Comparison of ENCODE assay signal across 8 cellular contexts in the genomic region with DNA sequence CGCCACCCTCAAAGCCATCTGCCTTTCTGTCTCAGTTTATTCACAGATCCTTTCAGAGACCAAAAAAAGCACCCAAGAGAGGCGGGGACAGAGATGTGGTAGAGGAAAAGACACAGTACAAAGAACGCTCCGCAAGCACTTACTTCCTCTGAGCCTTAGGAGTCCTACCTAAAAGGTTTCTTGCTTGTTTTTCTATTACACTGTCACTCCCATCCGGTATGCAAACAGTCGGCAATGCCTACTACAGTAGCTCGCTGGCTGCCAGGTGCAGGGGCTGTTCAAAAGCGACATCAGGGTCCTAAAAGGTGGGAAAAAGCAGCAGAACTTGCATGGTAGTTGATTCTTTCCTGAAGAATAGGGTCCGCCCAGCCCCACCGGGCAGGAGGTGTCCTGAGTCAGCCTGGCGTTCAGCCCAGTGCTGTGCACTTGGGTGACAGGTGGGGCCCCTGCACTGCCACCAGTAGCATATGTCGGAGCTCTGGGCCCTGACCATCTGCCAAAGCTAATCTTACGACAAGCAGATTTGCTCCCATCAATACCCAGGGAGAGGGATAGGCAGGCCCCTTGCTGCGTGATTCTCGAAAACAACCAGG. TPM values are rescaled to one million over a fixed set of nuclear protein-coding genes. Genes with fewer than 3 reads are reported as not detected.
DNase-seq lines count a peak whose midpoint lies in the region; ATAC-seq and TF ChIP-seq lines count a peak whose summit lies in the region.

No MANE protein-coding gene starts in this region.

- H3K27me3 Mint-ChIP-seq in activated T-cell treated with anti-CD3 and anti-CD28 coated beads, Interleukin-2, amount 50 U/mL, for 24 hours = no peaks in the 10 kb centered on the region

- TF ChIP-seq CTCF in fibroblast of pulmonary artery (IDR thresholded peaks at IDR 0.05; ENCODE audit: low read length, missing control alignments) = no peak
- no peak for TF ChIP-seq CTCF in osteoblast (IDR thresholded peaks at IDR 0.05; ENCODE audit: extremely low read depth, low read depth, low read length)

- peak overlapping the region; percentile 94 for H2AFZ ChIP-seq in osteoblast (ENCODE audit: low read length)

- peaks cover 16% of the 10 kb centered on the region for H3K4me1 ChIP-seq in osteoblast (ENCODE audit: insufficient read depth, low read length)

- peaks cover 6% of the 10 kb centered on the region for H3K36me3 ChIP-seq in osteoblast (ENCODE audit: insufficient read depth, low read length)

- H3K4me3 ChIP-seq in fibroblast of pulmonary artery (replicated peaks; ENCODE audit: low read depth, low read length) = peak overlapping the region; percentile 90
- H3K4me3 ChIP-seq in osteoblast (ENCODE audit: insufficient read depth, low read length) = peak overlapping the region; percentile 95

- peak overlapping the region; percentile 57 for H3K27ac ChIP-seq in osteoblast (ENCODE audit: low read depth, low read length)

- peak overlapping the region; percentile 98 for H3K4me3 Mint-ChIP-seq in activated T-cell treated with anti-CD3 and anti-CD28 coated beads, Interleukin-2, amount 50 U/mL, for 24 hours

- peaks cover 49% of the 10 kb centered on the region for H3K36me3 Mint-ChIP-seq in activated T-cell treated with anti-CD3 and anti-CD28 coated beads, Interleukin-2, amount 50 U/mL, for 24 hours (ENCODE audit: low read depth)

- peaks cover 49% of the 10 kb centered on the region for H3K79me2 ChIP-seq in osteoblast (ENCODE audit: insufficient read depth, low read length)

- peak; percentile 31 for ATAC-seq in HG02852 (IDR thresholded peaks at IDR 0.05; ENCODE audit: unreplicated experiment)

- H3K27me3 ChIP-seq in osteoblast (ENCODE audit: insufficient read depth, low read length) = no peaks in the 10 kb centered on the region

- no peaks in the 10 kb centered on the region for H3K9me3 Mint-ChIP-seq in activated T-cell treated with anti-CD3 and anti-CD28 coated beads, Interleukin-2, amount 50 U/mL, for 24 hours

- H4K20me1 ChIP-seq in osteoblast (ENCODE audit: insufficient read depth, low read length) = no peaks in the 10 kb centered on the region

- H3K27ac Mint-ChIP-seq in activated T-cell treated with anti-CD3 and anti-CD28 coated beads, Interleukin-2, amount 50 U/mL, for 24 hours = peak overlapping the region; percentile 97

- peaks cover 63% of the 10 kb centered on the region for H3K4me1 Mint-ChIP-seq in activated T-cell treated with anti-CD3 and anti-CD28 coated beads, Interleukin-2, amount 50 U/mL, for 24 hours (ENCODE audit: low read depth)

- H3K9me3 ChIP-seq in osteoblast (ENCODE audit: low read depth, low read length) = no peaks in the 10 kb centered on the region

- DNase-seq in NCI-H2196 (lab: John Stamatoyannopoulos, UW; ENCODE audit: unreplicated experiment) (peak; percentile 68), NCI-H2196 treated with DMSO at 0.1 percent for 48 hours (lab: John Stamatoyannopoulos, UW; ENCODE audit: unreplicated experiment) (no peak), NCI-H524 (lab: John Stamatoyannopoulos, UW) (peak; percentile 91 to 96), fibroblast of pulmonary artery (ENCODE audit: low read depth) (peak; percentile 45), osteoblast (ENCODE audit: insufficient read length, low spot score, missing footprints) (peak; percentile 95), hepatic stellate cell (ENCODE audit: low spot score) (no peak)
- peak; percentile 61 for DNase-seq in activated T-cell treated with anti-CD3 and anti-CD28 coated beads, Interleukin-2, amount 50 U/mL, for 24 hours

- peak overlapping the region; percentile 97 for H3K4me2 ChIP-seq in osteoblast (ENCODE audit: insufficient read depth, low read length)

RNA-seq across cellular contexts. Expression of a gene that starts 0.7 kb away (rescaled TPM):
- 20.3 and 22.4 TPM in 2 replicates for total RNA-seq in osteoblast

RNA-seq across cellular contexts. Expression of a gene that starts 30.1 kb away (rescaled TPM):
- total RNA-seq in osteoblast = 95.9 and 113 TPM in 2 replicates

RNA-seq across cellular contexts. Expression of a gene that starts 40.1 kb away (rescaled TPM):
- not detected in 2 replicates for total RNA-seq in osteoblast

Comparison
In these comparisons a context has a peak if more than half of its experiments do, and no peak if none do; other contexts are left out.
1. DNase-seq: peak in NCI-H2196 (single experiment), NCI-H524 (2 of 2), activated T-cell treated with anti-CD3 and anti-CD28 coated beads, Interleukin-2, amount 50 U/mL, for 24 hours (single experiment), fibroblast of pulmonary artery (single experiment) and osteoblast (single experiment); none in NCI-H2196 treated with DMSO at 0.1 percent for 48 hours (single experiment) and hepatic stellate cell (single experiment).